Comparison of ENCODE assay signal across 9 cellular contexts in genomic region chr13:107203146-107203847, GRCh38.
DNase-seq lines count a peak whose midpoint lies in the region; ATAC-seq and TF ChIP-seq lines count a peak whose summit lies in the region.
"Had no signal": no experiment of that assay in that cellular context is flagged by ENCODE, and none has a peak within 500 bp of the region (broad histone marks: within the 10 kb centered on the region; RNA-seq: fewer than 3 reads in every experiment).

No MANE protein-coding gene starts in this region.

- H3K4me3 ChIP-seq in body of pancreas = no peak overlapping the region
- no peak overlapping the region for H3K4me3 ChIP-seq in mesenchymal stem cell (ENCODE audit: insufficient read depth in 1 of 2, low read depth in 1 of 2, low read length in 2 of 2)

- intact Hi-C loops in body of pancreas (cut with DNase I) = no loop called here

- no peaks in the 10 kb centered on the region for H3K27me3 Mint-ChIP-seq in T-helper 2 cell treated with Interferon-gamma antibody and Interleukin-4, amounts not matched to agents 5 μg/mL and 100 μg/mL, for 36 hours (ENCODE audit: low read depth)
- H3K27me3 Mint-ChIP-seq: brain had no signal

- H4K8ac ChIP-seq in mesenchymal stem cell (ENCODE audit: low read length) = peak overlapping the region; percentile 52

- H2BK12ac ChIP-seq in mesenchymal stem cell (ENCODE audit: low read length in 2 of 2) = no peak overlapping the region

- H3K27ac ChIP-seq in body of pancreas (peak overlapping the region in 1 of 4 donors; percentile 41), mesenchymal stem cell (ENCODE audit: low read length, poor library complexity, severe bottlenecking) (no peak overlapping the region)

- no peak overlapping the region for H2BK15ac ChIP-seq in mesenchymal stem cell (ENCODE audit: low read depth, poor library complexity, severe bottlenecking)

- no peak overlapping the region for H2AFZ ChIP-seq in mesenchymal stem cell (ENCODE audit: low read depth, low read length)

- H3K18ac ChIP-seq in mesenchymal stem cell (ENCODE audit: low read depth in 1 of 2, low read length in 2 of 2) = peak overlapping the region; percentile 28 to 29

- H3K4ac ChIP-seq in mesenchymal stem cell (ENCODE audit: low read depth in 1 of 2, low read length in 2 of 2) = peak overlapping the region in 1 of 2 experiments; percentile 26

- no peaks in the 10 kb centered on the region for H3K9me3 Mint-ChIP-seq in T-helper 2 cell treated with Interferon-gamma antibody and Interleukin-4, amounts not matched to agents 5 μg/mL and 100 μg/mL, for 36 hours
- H3K9me3 Mint-ChIP-seq: brain had no signal

- DNase-seq in Daoy (ENCODE audit: low read depth) (peak; percentile 34), body of pancreas (peak in 2 of 4 donors; percentile 13 to 15), mesenchymal stem cell (peak; percentile 37), NCI-H2107 (lab: John Stamatoyannopoulos, UW) (no peak)
- DNase-seq in T-helper 2 cell treated with Interferon-gamma antibody and Interleukin-4, amounts not matched to agents 5 μg/mL and 100 μg/mL, for 36 hours (ENCODE audit: low spot score) = no peak
- DNase-seq in activated naive CD4-positive, alpha-beta T cell treated with Interleukin-2 at 50 U/mL for 16 hours = no peak

- peak; percentile 40 for ATAC-seq in HG02798 (IDR thresholded peaks at IDR 0.05; ENCODE audit: poor library complexity, unreplicated experiment)
- peak; percentile 41 for ATAC-seq in body of pancreas
- ATAC-seq in GM19452 (IDR thresholded peaks at IDR 0.05; ENCODE audit: unreplicated experiment) = no peak

- no peak overlapping the region for H2BK5ac ChIP-seq in mesenchymal stem cell (ENCODE audit: low read depth, low read length, poor library complexity, severe bottlenecking)

- no peak overlapping the region for H3K23ac ChIP-seq in mesenchymal stem cell (ENCODE audit: low read length in 2 of 2)

- H3K36me3 ChIP-seq in body of pancreas (replicated peaks in 1 of 2; ENCODE audit: insufficient read depth in 1 of 2, low read depth in 2 of 2) = no peaks in the 10 kb centered on the region
- peaks cover 0 to 16% of the 10 kb centered on the region in 2 experiments for H3K36me3 ChIP-seq in mesenchymal stem cell (ENCODE audit: control insufficient read depth in 1 of 2, insufficient read depth in 2 of 2, low read depth in 1 of 2, low read length in 2 of 2)

- H4K91ac ChIP-seq in mesenchymal stem cell (ENCODE audit: low read length) = peak overlapping the region; percentile 2

- 35 to 52% methylated on average over 7 to 11 of the region's 11 CpGs for WGBS in body of pancreas, 2 donors
- 67% methylated on average over 11 of the region's 11 CpGs for WGBS in mesenchymal stem cell

- H2AK5ac ChIP-seq in mesenchymal stem cell (ENCODE audit: low read length, severe bottlenecking) = peak overlapping the region; percentile 27

- peak in 3 of 7 experiments; percentile 17 to 26 (median 20) for TF ChIP-seq CTCF in body of pancreas (IDR thresholded peaks at IDR 0.05)

- no peaks in the 10 kb centered on the region for H3K36me3 Mint-ChIP-seq in T-helper 2 cell treated with Interferon-gamma antibody and Interleukin-4, amounts not matched to agents 5 μg/mL and 100 μg/mL, for 36 hours (ENCODE audit: low read depth)
- H3K36me3 Mint-ChIP-seq: brain had no signal

- H3K79me1 ChIP-seq in mesenchymal stem cell (replicated peaks; ENCODE audit: low read length, poor library complexity, severe bottlenecking) = peaks cover 37% of the 10 kb centered on the region

- no peak overlapping the region for H3K27ac Mint-ChIP-seq in T-helper 2 cell treated with Interferon-gamma antibody and Interleukin-4, amounts not matched to agents 5 μg/mL and 100 μg/mL, for 36 hours

- H3K9ac ChIP-seq in mesenchymal stem cell (ENCODE audit: low read length) = no peak overlapping the region

- no peaks in the 10 kb centered on the region for H3K4me1 Mint-ChIP-seq in T-helper 2 cell treated with Interferon-gamma antibody and Interleukin-4, amounts not matched to agents 5 μg/mL and 100 μg/mL, for 36 hours (ENCODE audit: low read depth)

- H3K4me3 Mint-ChIP-seq in T-helper 2 cell treated with Interferon-gamma antibody and Interleukin-4, amounts not matched to agents 5 μg/mL and 100 μg/mL, for 36 hours = no peak overlapping the region
- H3K4me3 Mint-ChIP-seq: brain had no signal

- TF ChIP-seq POLR2A in body of pancreas (IDR thresholded peaks at IDR 0.05) = no peak

- no peaks in the 10 kb centered on the region for H3K27me3 ChIP-seq in body of pancreas
- no peaks in the 10 kb centered on the region for H3K27me3 ChIP-seq in mesenchymal stem cell (ENCODE audit: control insufficient read depth in 1 of 2, insufficient read depth in 1 of 2, low read length in 2 of 2)

- H3K14ac ChIP-seq in mesenchymal stem cell (ENCODE audit: low read length in 2 of 2) = peak overlapping the region in 1 of 2 experiments; percentile 68

- no peak overlapping the region for H3K4me2 ChIP-seq in mesenchymal stem cell (ENCODE audit: low read length, poor library complexity, severe bottlenecking)

- no peak overlapping the region for H2BK120ac ChIP-seq in mesenchymal stem cell (ENCODE audit: low read depth, low read length)

- H3K4me1 ChIP-seq in body of pancreas (no peaks in the 10 kb centered on the region), mesenchymal stem cell (ENCODE audit: control insufficient read depth, insufficient read depth, low read depth, low read length) (peaks cover 4% of the 10 kb centered on the region)

- H3K9me3 ChIP-seq in body of pancreas (no peaks in the 10 kb centered on the region), mesenchymal stem cell (ENCODE audit: control insufficient read depth, low read length) (no peaks in the 10 kb centered on the region)

Comparison
In these comparisons a context has a peak if more than half of its experiments do, and no peak if none do; other contexts are left out.
1. DNase-seq: peak in Daoy (single experiment) and mesenchymal stem cell (single experiment); none in NCI-H2107 (single experiment), T-helper 2 cell treated with Interferon-gamma antibody and Interleukin-4, amounts not matched to agents 5 μg/mL and 100 μg/mL, for 36 hours (single experiment) and activated naive CD4-positive, alpha-beta T cell treated with Interleukin-2 at 50 U/mL for 16 hours (single experiment).